8 cellular contexts compared by ENCODE assay signal in genomic region chr13:50909605-50910482, GRCh38. TPM values are rescaled to one million over a fixed set of nuclear protein-coding genes. Genes with fewer than 3 reads are reported as not detected.
DNase-seq lines count a peak whose midpoint lies in the region; ATAC-seq and TF ChIP-seq lines count a peak whose summit lies in the region.

TSS of gene RNASEH2B (plus strand) at chr13:50909791. CDS start at chr13:50910077, 286 bp downstream.

- TF ChIP-seq CTCF in AG04449 (IDR thresholded peaks at IDR 0.05; ENCODE audit: insufficient read depth, low read length, missing control alignments) (no peak), colonic mucosa (IDR thresholded peaks at IDR 0.05) (no peak), left lung (IDR thresholded peaks at IDR 0.05) (peak in 1 of 2 donors; percentile 27)

- H3K36me3 ChIP-seq in colonic mucosa (no peaks in the 10 kb centered on the region), left lung (no peaks in the 10 kb centered on the region)

- POLR2A ChIA-PET in AG04449 (lab: Yijun Ruan, JAX): interaction anchor here (0.7 kb wide), 1 partner anchor 16 kb away, joined by 3 read pairs; no protein-coding TSS in a partner anchor

- ATAC-seq in GM18867 (IDR thresholded peaks at IDR 0.05; ENCODE audit: unreplicated experiment): peak; percentile 76
- ATAC-seq in HG03095 (IDR thresholded peaks at IDR 0.05; ENCODE audit: unreplicated experiment): peak; percentile 65
- peak; percentile 81 for ATAC-seq in left lung

- intact Hi-C loops in colonic mucosa (cut with DNase I) (loop anchor here (5.0 to 10.0 kb wide), 2 partner anchors 105 to 933 kb away; no protein-coding TSS in a partner anchor), left lung (cut with DNase I) (loop anchor here in 1 of 2 donors (10.0 kb wide), 1 partner anchor 935 kb away; no protein-coding TSS in a partner anchor)

- H3K4me1 ChIP-seq in colonic mucosa (no peaks in the 10 kb centered on the region), left lung (peaks cover 12 to 56% of the 10 kb centered on the region in 2 donors)

- H3K27ac ChIP-seq in colonic mucosa (peak within 1 kb of the TSS; percentile 86), left lung (peak within 1 kb of the TSS; percentile 94 to 95)

- CTCF ChIA-PET in AG04449 (lab: Yijun Ruan, JAX): interaction anchor here (1.0 to 5.7 kb wide), 8 partner anchors 11 to 933 kb away, joined by 3 to 52 read pairs (median 4); no protein-coding TSS in a partner anchor

- H3K9ac ChIP-seq in colonic mucosa (ENCODE audit: low read depth in 2 of 2, low read length in 2 of 2): peak within 1 kb of the TSS; percentile 86 to 92

- no peaks in the 10 kb centered on the region for H3K27me3 ChIP-seq in colonic mucosa
- H3K27me3 ChIP-seq in left lung: no peaks in the 10 kb centered on the region

- H3K4me3 ChIP-seq in AG04449 (ENCODE audit: low read depth, low read length) (peak within 1 kb of the TSS; percentile 70), colonic mucosa (peak within 1 kb of the TSS; percentile 73), left lung (peak within 1 kb of the TSS; percentile 75 to 88)

- DNase-seq in AG04449 (ENCODE audit: low read depth, low spot score): no peak
- DNase-seq in NCI-H345 (lab: John Stamatoyannopoulos, UW): peak; percentile 73
- peak; percentile 78 for DNase-seq in activated CD4-positive, alpha-beta T cell treated with anti-CD3 and anti-CD28 coated beads for 48 hours
- peak; percentile 67 for DNase-seq in colonic mucosa
- DNase-seq in left lung: peak; percentile 76 to 94
- DNase-seq in stimulated activated CD4-positive, alpha-beta T cell treated with anti-CD3 and anti-CD28 coated beads, Interleukin-4, amount 100 ng/mL, for 1 hour: peak; percentile 70

- H3K9me3 ChIP-seq in colonic mucosa (no peaks in the 10 kb centered on the region), left lung (no peaks in the 10 kb centered on the region)

RNA-seq across cellular contexts. Expression of gene RNASEH2B, which starts in this region (rescaled TPM):
- total RNA-seq in colonic mucosa: 10 to 100 TPM; 22.1 to 30.1 TPM
- total RNA-seq in left lung: 10 to 100 TPM; 39.6 to 49.8 TPM
